ENCODE assay signal across 1 cellular context in the genomic region with DNA sequence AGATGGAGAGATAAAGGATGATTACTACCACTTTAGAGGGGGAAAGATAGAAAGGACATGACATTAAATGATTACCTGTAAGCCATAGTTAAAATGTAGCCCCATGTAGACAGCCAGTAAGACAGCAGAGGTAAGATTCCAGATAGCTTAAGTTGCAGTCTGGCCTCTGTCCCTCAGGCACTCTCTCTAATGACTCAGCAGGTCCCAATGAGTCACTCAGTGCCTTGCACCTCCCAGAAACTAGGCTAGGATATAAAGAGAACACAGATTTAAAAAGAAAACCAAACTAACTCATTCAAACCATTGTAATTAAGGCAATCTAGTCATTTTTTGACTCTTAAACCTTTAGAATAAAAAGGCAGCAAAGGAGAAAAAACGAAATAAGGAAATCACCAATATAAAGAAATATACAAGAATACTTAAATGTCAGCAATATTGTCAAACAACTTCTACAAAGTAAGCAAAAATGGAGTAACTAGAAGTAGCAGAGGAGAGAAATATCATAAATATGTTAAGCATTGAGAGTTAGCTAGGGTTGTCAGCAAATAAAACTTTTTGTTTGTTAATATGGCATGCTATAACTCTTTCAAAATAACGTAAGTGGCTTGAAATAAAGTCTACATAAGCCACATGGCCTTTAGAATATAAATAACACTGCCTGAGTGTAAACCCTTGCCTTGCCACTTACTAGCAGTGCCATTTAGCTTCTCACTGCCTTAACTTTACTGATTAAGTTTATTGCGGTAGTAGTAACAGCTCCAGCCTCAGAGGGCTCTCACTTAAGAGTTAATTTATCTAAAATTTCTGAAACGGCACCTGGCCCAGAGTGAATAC.
A peak's percentile ranks its signal among the peaks of the same experiment; 100 is the strongest.
TF ChIP-seq lines count a peak whose summit lies in the region.

No MANE protein-coding gene starts in this region.

TF ChIP-seq in IMR-90, 13 proteins besides CTCF, POLR2A, EP300 and RAD21:
- TF ChIP-seq USF2 (IDR thresholded peaks at IDR 0.05; ENCODE audit: low read depth, low read length) (no peak), SMC3 (IDR thresholded peaks at IDR 0.05; ENCODE audit: low read depth, low read length) (no peak), NFE2L2 (IDR thresholded peaks at IDR 0.05; ENCODE audit: low read depth, low read length) (peak; percentile 86), MAZ (IDR thresholded peaks at IDR 0.05; ENCODE audit: borderline replicate concordance, low read depth, low read length) (no peak), CHD1 (IDR thresholded peaks at IDR 0.05; ENCODE audit: low read depth, low read length) (no peak), MAFK (IDR thresholded peaks at IDR 0.05; ENCODE audit: low read depth, low read length) (peak; percentile 66; the same call in 1 of the 2 replicates), RCOR1 (IDR thresholded peaks at IDR 0.05; ENCODE audit: insufficient replicate concordance, low read length) (no peak), RFX5 (IDR thresholded peaks at IDR 0.05; ENCODE audit: low read depth, low read length) (no peak), FOS (IDR thresholded peaks at IDR 0.05; ENCODE audit: low read depth, low read length) (peak; percentile 97), BHLHE40 (IDR thresholded peaks at IDR 0.05; ENCODE audit: low read depth, low read length) (peak; percentile 66), CEBPB (IDR thresholded peaks at IDR 0.05; ENCODE audit: low read depth, low read length) (no peak), MXI1 (IDR thresholded peaks at IDR 0.05; ENCODE audit: borderline replicate concordance, low read depth, low read length) (no peak)
- TF ChIP-seq, protein P1, sequence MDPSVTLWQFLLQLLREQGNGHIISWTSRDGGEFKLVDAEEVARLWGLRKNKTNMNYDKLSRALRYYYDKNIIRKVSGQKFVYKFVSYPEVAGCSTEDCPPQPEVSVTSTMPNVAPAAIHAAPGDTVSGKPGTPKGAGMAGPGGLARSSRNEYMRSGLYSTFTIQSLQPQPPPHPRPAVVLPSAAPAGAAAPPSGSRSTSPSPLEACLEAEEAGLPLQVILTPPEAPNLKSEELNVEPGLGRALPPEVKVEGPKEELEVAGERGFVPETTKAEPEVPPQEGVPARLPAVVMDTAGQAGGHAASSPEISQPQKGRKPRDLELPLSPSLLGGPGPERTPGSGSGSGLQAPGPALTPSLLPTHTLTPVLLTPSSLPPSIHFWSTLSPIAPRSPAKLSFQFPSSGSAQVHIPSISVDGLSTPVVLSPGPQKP (IDR thresholded peaks at IDR 0.05; ENCODE audit: borderline replicate concordance, low read depth, low read length): no peak
TF ChIP-seq in IMR-90: peak in this region for 4.
